Comparison of ENCODE assay signal across 1 cellular context in the genomic region with DNA sequence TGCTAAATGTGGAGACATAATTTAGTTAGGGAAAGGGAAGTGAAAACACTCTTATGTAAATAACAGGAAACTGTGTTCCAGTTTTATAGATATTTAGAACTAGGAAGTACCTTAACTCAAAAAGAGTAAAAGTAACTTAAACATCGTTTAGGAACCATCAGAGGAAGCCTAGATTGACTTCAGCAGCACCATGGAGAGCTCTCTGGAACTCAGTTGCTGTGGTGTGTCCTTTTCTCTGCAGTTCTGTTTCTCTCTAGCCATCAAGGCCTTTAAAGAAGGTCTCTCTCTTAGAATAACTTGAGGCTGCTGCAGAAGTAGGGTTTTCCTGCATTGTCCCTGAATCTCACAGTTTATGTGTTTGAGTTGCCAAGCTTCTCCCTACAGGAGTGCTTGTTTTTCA.
A peak's percentile ranks its signal among the peaks of the same experiment; 100 is the strongest.
TF ChIP-seq lines count a peak whose summit lies in the region.

No MANE protein-coding gene starts in this region.

TF ChIP-seq in HepG2, 621 proteins besides CTCF, POLR2A, EP300 and RAD21 (continued from another document):
- TF ChIP-seq, protein P1, sequence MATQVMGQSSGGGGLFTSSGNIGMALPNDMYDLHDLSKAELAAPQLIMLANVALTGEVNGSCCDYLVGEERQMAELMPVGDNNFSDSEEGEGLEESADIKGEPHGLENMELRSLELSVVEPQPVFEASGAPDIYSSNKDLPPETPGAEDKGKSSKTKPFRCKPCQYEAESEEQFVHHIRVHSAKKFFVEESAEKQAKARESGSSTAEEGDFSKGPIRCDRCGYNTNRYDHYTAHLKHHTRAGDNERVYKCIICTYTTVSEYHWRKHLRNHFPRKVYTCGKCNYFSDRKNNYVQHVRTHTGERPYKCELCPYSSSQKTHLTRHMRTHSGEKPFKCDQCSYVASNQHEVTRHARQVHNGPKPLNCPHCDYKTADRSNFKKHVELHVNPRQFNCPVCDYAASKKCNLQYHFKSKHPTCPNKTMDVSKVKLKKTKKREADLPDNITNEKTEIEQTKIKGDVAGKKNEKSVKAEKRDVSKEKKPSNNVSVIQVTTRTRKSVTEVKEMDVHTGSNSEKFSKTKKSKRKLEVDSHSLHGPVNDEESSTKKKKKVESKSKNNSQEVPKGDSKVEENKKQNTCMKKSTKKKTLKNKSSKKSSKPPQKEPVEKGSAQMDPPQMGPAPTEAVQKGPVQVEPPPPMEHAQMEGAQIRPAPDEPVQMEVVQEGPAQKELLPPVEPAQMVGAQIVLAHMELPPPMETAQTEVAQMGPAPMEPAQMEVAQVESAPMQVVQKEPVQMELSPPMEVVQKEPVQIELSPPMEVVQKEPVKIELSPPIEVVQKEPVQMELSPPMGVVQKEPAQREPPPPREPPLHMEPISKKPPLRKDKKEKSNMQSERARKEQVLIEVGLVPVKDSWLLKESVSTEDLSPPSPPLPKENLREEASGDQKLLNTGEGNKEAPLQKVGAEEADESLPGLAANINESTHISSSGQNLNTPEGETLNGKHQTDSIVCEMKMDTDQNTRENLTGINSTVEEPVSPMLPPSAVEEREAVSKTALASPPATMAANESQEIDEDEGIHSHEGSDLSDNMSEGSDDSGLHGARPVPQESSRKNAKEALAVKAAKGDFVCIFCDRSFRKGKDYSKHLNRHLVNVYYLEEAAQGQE (IDR thresholded peaks at IDR 0.05; ENCODE audit: borderline replicate concordance in 1 of 2, low read depth in 1 of 2, low read length in 2 of 2), result peak; percentile 46 to 95
- TF ChIP-seq ZFP36L1 (CRISPR knock-in tag; IDR thresholded peaks at IDR 0.05) (no peak), TOPORS (CRISPR knock-in tag; IDR thresholded peaks at IDR 0.05) (no peak), TEAD2 (CRISPR knock-in tag; IDR thresholded peaks at IDR 0.05) (no peak), ZNF792 (CRISPR knock-in tag; IDR thresholded peaks at IDR 0.05) (no peak), HNRNPUL1 (IDR thresholded peaks at IDR 0.05; ENCODE audit: low read depth, low read length) (no peak), MIER2 (CRISPR knock-in tag; IDR thresholded peaks at IDR 0.05) (peak; percentile 94), ZNF782 (CRISPR knock-in tag; IDR thresholded peaks at IDR 0.05; ENCODE audit: borderline replicate concordance) (no peak)
